ENCODE assay signal across 8 cellular contexts in genomic region chr17:28812136-28812979, GRCh38. TPM values are rescaled to one million over a fixed set of nuclear protein-coding genes. Genes with fewer than 3 reads are reported as not detected.
A peak's percentile ranks its signal among the peaks of the same experiment; 100 is the strongest.
DNase-seq lines count a peak whose midpoint lies in the region; ATAC-seq and TF ChIP-seq lines count a peak whose summit lies in the region.

No MANE protein-coding gene starts in this region.

- H3K4me2 ChIP-seq in SU-DHL-6 (ENCODE audit: low read depth, low read length, poor library complexity, severe bottlenecking): peak overlapping the region; percentile 87

- peak overlapping the region; percentile 75 for H3K9ac ChIP-seq in SU-DHL-6 (ENCODE audit: low read length)
- peak overlapping the region; percentile 89 for H3K9ac ChIP-seq in adipocyte (ENCODE audit: low read length)

- intact Hi-C loops in heart left ventricle (cut with DNase I): loop anchor here in 4 of 10 donors (2.0 to 10.0 kb wide), 3 partner anchors 45 to 50 kb away; no protein-coding TSS in a partner anchor

- H3K27me3 ChIP-seq in SU-DHL-6 (ENCODE audit: low read length) (no peaks in the 10 kb centered on the region), adipocyte (replicated peaks; ENCODE audit: control insufficient read depth, insufficient read depth, low read length) (no peaks in the 10 kb centered on the region), heart left ventricle (no peaks in the 10 kb centered on the region)

- H3K4me1 ChIP-seq in adipocyte (ENCODE audit: control insufficient read depth, insufficient read depth, low read length): peaks cover 43% of the 10 kb centered on the region
- H3K4me1 ChIP-seq in heart left ventricle: peaks cover 0 to 40% (median 21%) of the 10 kb centered on the region in 12 donors

- H3K4me3 Mint-ChIP-seq in type B pancreatic cell: peak overlapping the region; percentile 95

- peaks cover 31% of the 10 kb centered on the region for H3K4me1 Mint-ChIP-seq in type B pancreatic cell (ENCODE audit: unreplicated experiment)

- 0 to 1% (median 1%) methylated on average over 29 to 49 of the region's 49 CpGs for WGBS in heart left ventricle, 4 donors

- ATAC-seq in HG02759 (IDR thresholded peaks at IDR 0.05; ENCODE audit: unreplicated experiment): peak; percentile 99
- ATAC-seq in heart left ventricle: peak; percentile 100

- H3K9me3 ChIP-seq in SU-DHL-6 (ENCODE audit: insufficient read depth, low read length) (no peaks in the 10 kb centered on the region), adipocyte (ENCODE audit: control insufficient read depth, low read length) (no peaks in the 10 kb centered on the region), heart left ventricle (no peaks in the 10 kb centered on the region)

- H3K9me3 Mint-ChIP-seq in type B pancreatic cell: no peaks in the 10 kb centered on the region

- peaks cover 21% of the 10 kb centered on the region; the same call in 1 of the 2 replicates for H3F3A ChIP-seq in SU-DHL-6 (ENCODE audit: insufficient read depth)

- H3K9me2 ChIP-seq in SU-DHL-6 (replicated peaks; ENCODE audit: insufficient read depth, low read length): no peaks in the 10 kb centered on the region

- H3K27me3 Mint-ChIP-seq in type B pancreatic cell: no peaks in the 10 kb centered on the region

- peak overlapping the region; percentile 64 for H3K4me3 ChIP-seq in GM12865 (ENCODE audit: low read depth, low read length)
- H3K4me3 ChIP-seq in SU-DHL-6 (ENCODE audit: insufficient read depth, low read length, poor library complexity, severe bottlenecking): peak overlapping the region; percentile 76
- H3K4me3 ChIP-seq in adipocyte (ENCODE audit: low read length): peak overlapping the region; percentile 93
- H3K4me3 ChIP-seq in heart left ventricle: peak overlapping the region; percentile 63 to 99 (median 90)

- H3K36me3 ChIP-seq in SU-DHL-6 (ENCODE audit: low read length): no peaks in the 10 kb centered on the region
- no peaks in the 10 kb centered on the region for H3K36me3 ChIP-seq in adipocyte (ENCODE audit: control insufficient read depth, insufficient read depth, low read length, severe bottlenecking)
- H3K36me3 ChIP-seq in heart left ventricle: no peaks in the 10 kb centered on the region

- H3K27ac Mint-ChIP-seq in type B pancreatic cell: peak overlapping the region; percentile 96

- H3K27ac ChIP-seq in SU-DHL-6 (ENCODE audit: low read depth, low read length): peak overlapping the region; percentile 77
- H3K27ac ChIP-seq in heart left ventricle: peak overlapping the region; percentile 42 to 92 (median 87)

- H3K79me2 ChIP-seq in SU-DHL-6 (ENCODE audit: insufficient read depth, low read length): peaks cover 80% of the 10 kb centered on the region

- peaks cover 5% of the 10 kb centered on the region for H3K36me3 Mint-ChIP-seq in type B pancreatic cell

- peak overlapping the region; percentile 83 for H2AFZ ChIP-seq in SU-DHL-6 (ENCODE audit: low read depth, low read length, severe bottlenecking)

- DNase-seq in GM12865 (ENCODE audit: low read depth) (peak; percentile 97), NCI-H128 (lab: John Stamatoyannopoulos, UW; ENCODE audit: unreplicated experiment) (peak; percentile 81), adipocyte (ENCODE audit: low read depth) (peak; percentile 99), heart left ventricle (peak; percentile 98 to 99 (median 99)), pons (ENCODE audit: low spot score) (peak; percentile 97), type B pancreatic cell (ENCODE audit: extremely low spot score, unreplicated experiment) (peak; percentile 97)

- TF ChIP-seq POLR2A in heart left ventricle (IDR thresholded peaks at IDR 0.05): peak in 1 of 2 donors; percentile 47

- TF ChIP-seq CTCF in GM12865 (IDR thresholded peaks at IDR 0.05; ENCODE audit: insufficient read depth, low read depth, low read length, missing control alignments) (no peak), SU-DHL-6 (IDR thresholded peaks at IDR 0.05; ENCODE audit: insufficient read depth, low read length, poor library complexity, severe bottlenecking) (no peak), heart left ventricle (IDR thresholded peaks at IDR 0.05) (no peak), type B pancreatic cell (conservative IDR thresholded peaks at IDR 0.05) (no peak)

- 0 out of 2 replicates have a peak, but pooled peaks cover 4% of the 10 kb centered on the region for H4K20me1 ChIP-seq in SU-DHL-6 (ENCODE audit: low read depth, low read length)

RNA-seq across cellular contexts. Expression of gene FAM222B, which starts 30.2 kb away (rescaled TPM):
- 10 to 100 TPM; 14.4 to 33.2 (median 16.7) TPM for total RNA-seq in heart left ventricle
- polyA plus RNA-seq in heart left ventricle: 10 to 100 TPM in 1 of 2 donors, 1 to 10 TPM in 1; 9.2 to 28.1 TPM
- total RNA-seq in type B pancreatic cell (ENCODE audit: low replicate concordance): 28.7 and 38.8 TPM in 2 replicates

RNA-seq across cellular contexts. Expression of gene ERAL1, which starts 42.5 kb away (rescaled TPM):
- 10 to 100 TPM; 28.0 to 78.2 (median 41.1) TPM for total RNA-seq in heart left ventricle
- 10 to 100 TPM; 35.5 to 63.9 TPM for polyA plus RNA-seq in heart left ventricle
- total RNA-seq in type B pancreatic cell (ENCODE audit: low replicate concordance): 42.8 and 51.1 TPM in 2 replicates

Comparison
In these comparisons a context has a peak if more than half of its experiments do, and no peak if none do; other contexts are left out.
1. Peak in every context shown above with its lines: DNase-seq, ATAC-seq, H3K4me3 ChIP-seq and H3K27ac ChIP-seq.